17 cellular contexts compared by ENCODE assay signal in the genomic region with DNA sequence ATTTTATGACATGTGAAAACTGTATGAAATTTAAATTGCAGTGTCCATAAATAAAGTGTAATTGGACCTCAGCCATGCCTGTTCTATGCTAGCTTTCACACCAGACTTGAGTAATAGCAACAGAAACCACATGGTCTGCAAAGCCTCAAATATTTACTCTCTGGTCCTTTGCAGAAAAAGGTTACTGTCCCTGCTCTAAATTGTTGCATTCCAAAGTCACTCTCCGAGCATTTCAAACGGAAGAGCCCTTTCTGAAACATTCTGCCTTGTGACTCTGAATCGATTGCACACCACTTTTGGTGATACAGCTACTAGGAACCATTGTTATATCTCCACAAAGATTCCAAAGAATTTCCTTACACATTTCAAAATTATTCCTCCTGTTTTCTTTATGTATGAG.
DNase-seq lines count a peak whose midpoint lies in the region; ATAC-seq, FAIRE-seq and TF ChIP-seq lines count a peak whose summit lies in the region.
"Had no signal": no experiment of that assay in that cellular context is flagged by ENCODE, and none has a peak within 500 bp of the region (broad histone marks: within the 10 kb centered on the region; RNA-seq: fewer than 3 reads in every experiment).

No MANE protein-coding gene starts in this region.

- H3K9me3 Mint-ChIP-seq in naive thymus-derived CD4-positive, alpha-beta T cell = peaks cover 0 to 1% (median 0%) of the 10 kb centered on the region in 11 donors
- H3K9me3 Mint-ChIP-seq: nephron had no signal

- no peak overlapping the region for H3K23ac ChIP-seq in IMR-90 (ENCODE audit: low read depth, low read length)

- H2BK20ac ChIP-seq in IMR-90 (ENCODE audit: low read depth, low read length) = no peak overlapping the region

- no peaks in the 10 kb centered on the region for H3K36me3 ChIP-seq in IMR-90 (ENCODE audit: control insufficient read depth, insufficient read depth, low read length)
- no peaks in the 10 kb centered on the region for H3K36me3 ChIP-seq in HepG2 (replicated peaks in 1 of 2; ENCODE audit: control insufficient read depth in 1 of 2, insufficient read depth in 2 of 2, low read length in 2 of 2)
- no peaks in the 10 kb centered on the region for H3K36me3 ChIP-seq in naive thymus-derived CD4-positive, alpha-beta T cell (ENCODE audit: control insufficient read depth in 2 of 3, insufficient read depth in 3 of 3, low read length in 3 of 3)
- H3K36me3 ChIP-seq: heart right ventricle, right atrium auricular region, uterus had no signal

- H4K20me1 ChIP-seq in IMR-90 (ENCODE audit: insufficient read depth, low read length) (peaks cover 5% of the 10 kb centered on the region; the same call in 1 of the 2 replicates), HepG2 (ENCODE audit: insufficient read depth, low read length) (no peaks in the 10 kb centered on the region)

- H2AK9ac ChIP-seq in IMR-90 (replicated peaks; ENCODE audit: low read depth, low read length, poor library complexity) = no peak overlapping the region

- TF ChIP-seq CTCF in IMR-90 (conservative IDR thresholded peaks at IDR 0.05; ENCODE audit: low read depth, low read length) (no peak), choroid plexus epithelial cell (conservative IDR thresholded peaks at IDR 0.05; ENCODE audit: low read depth, low read length) (no peak), HepG2 (CRISPR knock-in tag; IDR thresholded peaks at IDR 0.05) (no peak)

- peak; percentile 35 for DNase-seq in AG08396 (ENCODE audit: low spot score)
- DNase-seq in IMR-90 = peak; percentile 12
- DNase-seq in choroid plexus epithelial cell (ENCODE audit: low read depth) = peak; percentile 93
- DNase-seq in HepG2 (ENCODE audit: low spot score) = peak; percentile 94
- no peak for DNase-seq in stimulated activated naive CD8-positive, alpha-beta T cell treated with anti-CD3 and anti-CD28 coated beads, Interleukin-15, Interleukin-2, amounts not matched to agents 100 U/mL and 50 U/mL, for 24 hours
- DNase-seq in naive thymus-derived CD4-positive, alpha-beta T cell = no peak
- no peak for DNase-seq in effector CD4-positive, alpha-beta T cell
- no peak for DNase-seq in left colon
- DNase-seq: ACHN; heart right ventricle; NCI-H1436; NCI-H510A; stimulated activated CD4-positive, alpha-beta T cell treated with anti-CD3 and anti-CD28 coated beads, Interleukin-4, amount 100 ng/mL, for 24 hours; uterus had no signal

- no peaks in the 10 kb centered on the region for H3K79me2 ChIP-seq in HepG2 (ENCODE audit: insufficient read depth, low read length)

- no peak overlapping the region for H3K4me3 ChIP-seq in IMR-90 (ENCODE audit: insufficient read depth, low read depth, low read length)
- no peak overlapping the region for H3K4me3 ChIP-seq in choroid plexus epithelial cell (ENCODE audit: low read depth, low read length)
- no peak overlapping the region for H3K4me3 ChIP-seq in HepG2 (replicated peaks in 1 of 3; ENCODE audit: insufficient read depth in 1 of 3, low read depth in 2 of 3, low read length in 3 of 3)
- no peak overlapping the region for H3K4me3 ChIP-seq in naive thymus-derived CD4-positive, alpha-beta T cell (ENCODE audit: low read length)
- H3K4me3 ChIP-seq: heart right ventricle, right atrium auricular region, uterus had no signal

- H2AK5ac ChIP-seq in IMR-90 (ENCODE audit: low read depth, low read length) = no peak overlapping the region

- H3K14ac ChIP-seq in IMR-90 (replicated peaks; ENCODE audit: low read depth, low read length) = no peak overlapping the region

- no peaks in the 10 kb centered on the region for H3K9me1 ChIP-seq in IMR-90 (ENCODE audit: insufficient read depth, low read length)

- H2AFZ ChIP-seq in IMR-90 (replicated peaks; ENCODE audit: low read length, poor library complexity) (no peak overlapping the region), HepG2 (ENCODE audit: low read length) (no peak overlapping the region)

- no peaks in the 10 kb centered on the region for H3K79me1 ChIP-seq in IMR-90 (ENCODE audit: low read depth in 1 of 2, low read length in 2 of 2)

- no peak overlapping the region for H4K5ac ChIP-seq in IMR-90 (ENCODE audit: low read depth, low read length)

- TF ChIP-seq POLR2A in IMR-90 (IDR thresholded peaks at IDR 0.05; ENCODE audit: low read depth, low read length) = no peak
- TF ChIP-seq POLR2A in HepG2 (IDR thresholded peaks at IDR 0.05; ENCODE audit: insufficient read depth in 1 of 2, low read depth in 2 of 2, low read length in 2 of 2) = no peak

- H2BK120ac ChIP-seq in IMR-90 (ENCODE audit: low read depth, low read length) = no peak overlapping the region

- BruUV-seq in IMR-90 (replicated peaks; lab: Mats Ljungman, UMichigan) (no TSS peak), HepG2 (replicated peaks; lab: Mats Ljungman, UMichigan) (no TSS peak)

- peak; percentile 54 for ATAC-seq in IMR-90 (ENCODE audit: low read depth)
- peak; percentile 96 for ATAC-seq in HepG2
- ATAC-seq in stimulated activated naive CD8-positive, alpha-beta T cell treated with anti-CD3 and anti-CD28 coated beads, Interleukin-15, Interleukin-2, amounts not matched to agents 100 U/mL and 50 U/mL, for 24 hours = no peak
- no peak for ATAC-seq in naive thymus-derived CD4-positive, alpha-beta T cell
- ATAC-seq in left colon = no peak
- ATAC-seq: heart right ventricle, Panc1 had no signal

- H3K4me1 ChIP-seq in IMR-90 (ENCODE audit: control insufficient read depth, insufficient read depth, low read length) (no peaks in the 10 kb centered on the region), HepG2 (ENCODE audit: insufficient read depth, low read length) (peaks cover 59% of the 10 kb centered on the region)
- no peaks in the 10 kb centered on the region for H3K4me1 ChIP-seq in naive thymus-derived CD4-positive, alpha-beta T cell (ENCODE audit: control insufficient read depth in 2 of 2, insufficient read depth in 2 of 2, low read length in 2 of 2)
- H3K4me1 ChIP-seq: heart right ventricle, right atrium auricular region, uterus had no signal

- intact Hi-C loops in IMR-90 (cut with micrococcal nuclease) = no loop called here
- intact Hi-C loops in HepG2 (cut with micrococcal nuclease; ENCODE audit: unreplicated experiment) = loop anchor here (1.0 kb wide), 1 partner anchor 15 kb away; no protein-coding TSS in a partner anchor
- intact Hi-C loops in naive thymus-derived CD4-positive, alpha-beta T cell (cut with micrococcal nuclease) = no loop called here
- intact Hi-C loops in left colon (cut with DNase I, micrococcal nuclease) = no loop called here

- H3K9me3 ChIP-seq in IMR-90 (ENCODE audit: control insufficient read depth, insufficient read depth, low read length) = 0 out of 2 replicates have a peak, but pooled peaks cover 1% of the 10 kb centered on the region
- no peaks in the 10 kb centered on the region for H3K9me3 ChIP-seq in HepG2 (ENCODE audit: low read length)
- no peaks in the 10 kb centered on the region for H3K9me3 ChIP-seq in naive thymus-derived CD4-positive, alpha-beta T cell (ENCODE audit: control insufficient read depth in 2 of 3, low read length in 3 of 3)
- H3K9me3 ChIP-seq: heart right ventricle, right atrium auricular region, uterus had no signal

- H3K36me3 Mint-ChIP-seq in naive thymus-derived CD4-positive, alpha-beta T cell = no peaks in the 10 kb centered on the region

- WGBS in IMR-90 (ENCODE audit: extremely low coverage in 2 of 2, insufficient read length in 1 of 2), 2 experiments = 0% methylated on average over 2 of the region's 3 CpGs; no CpG with 5 or more reads in 1 of the 2 experiments
- WGBS in HepG2 (ENCODE audit: low lambda C conversion rate) = 2% methylated on average over 3 of the region's 3 CpGs

- CTCF ChIA-PET in IMR-90 (lab: Yijun Ruan, JAX) (interaction anchor here (0.7 kb wide), 1 partner anchor 393 kb away, joined by 4 read pairs; no protein-coding TSS in a partner anchor), HepG2 (lab: Yijun Ruan, JAX; ENCODE audit: low intra/inter-chr PET ratio, low total read pairs) (no interaction called here)
- CTCF ChIA-PET in naive thymus-derived CD4-positive, alpha-beta T cell (lab: Charles Lee) = no interaction called here

- H3K9ac ChIP-seq in IMR-90 (ENCODE audit: low read depth, low read length) (no peak overlapping the region), HepG2 (ENCODE audit: insufficient read depth, low read depth, low read length) (no peak overlapping the region)

- no peak overlapping the region for H4K91ac ChIP-seq in IMR-90 (ENCODE audit: insufficient read depth, low read depth, low read length)

- no peak overlapping the region for H3K4me3 Mint-ChIP-seq in naive thymus-derived CD4-positive, alpha-beta T cell
- H3K4me3 Mint-ChIP-seq: nephron had no signal

- in situ Hi-C loops in IMR-90 (cut with MboI; ENCODE audit: low sequenced_read_pairs) = no loop called here
- in situ Hi-C loops in HepG2 (cut with HindIII; ENCODE audit: extremely low pct_ligation_motif_present, low pct_unique_long_range_greater_than_20kb) = no loop called here

- H3K27ac ChIP-seq in IMR-90 (ENCODE audit: insufficient read depth, low read length) = no peak overlapping the region
- peak overlapping the region; percentile 38 for H3K27ac ChIP-seq in HepG2 (ENCODE audit: extremely low read length, insufficient read depth, low read length)
- no peak overlapping the region for H3K27ac ChIP-seq in naive thymus-derived CD4-positive, alpha-beta T cell (ENCODE audit: low read depth, low read length)
- H3K27ac ChIP-seq: heart right ventricle, right atrium auricular region, uterus had no signal

- TF ChIP-seq EP300 in HepG2 (IDR thresholded peaks at IDR 0.05; ENCODE audit: low read depth in 2 of 2, low read length in 2 of 2) (peak in 1 of 2 experiments; percentile 87; a peak in 2 of 4 replicates), HepG2 (CRISPR knock-in tag; IDR thresholded peaks at IDR 0.05; ENCODE audit: borderline replicate concordance) (peak; percentile 53; the same call in 1 of the 2 replicates)

- dilution Hi-C loops in IMR-90 (cut with HindIII; ENCODE audit: low sequenced_read_pairs, unreplicated experiment) = no loop called here

- H3K27ac Mint-ChIP-seq in naive thymus-derived CD4-positive, alpha-beta T cell = no peak overlapping the region
- H3K27ac Mint-ChIP-seq: nephron had no signal

- no peak overlapping the region for H4K8ac ChIP-seq in IMR-90 (ENCODE audit: low read depth in 2 of 2, low read length in 2 of 2)

- no peak overlapping the region for H2BK15ac ChIP-seq in IMR-90 (ENCODE audit: low read depth, low read length)

- POLR2A ChIA-PET in IMR-90 (lab: Charles Lee; ENCODE audit: unreplicated experiment) = no interaction called here
- POLR2A ChIA-PET in HepG2 (lab: Yijun Ruan, JAX) = interaction anchor here (0.6 to 2.1 kb wide), 6 partner anchors 9 to 228 kb away, joined by 3 to 8 read pairs (median 4); a partner anchor contains a TSS
- POLR2A ChIA-PET in naive thymus-derived CD4-positive, alpha-beta T cell (lab: Charles Lee) = no interaction called here

- H3K4ac ChIP-seq in IMR-90 (ENCODE audit: low read depth, low read length) = no peak overlapping the region

- peak; percentile 99 for FAIRE-seq in HepG2 (lab: Jason Lieb, UNC)

- peaks cover 6 to 18% (median 9%) of the 10 kb centered on the region in 5 donors for H3K27me3 Mint-ChIP-seq in naive thymus-derived CD4-positive, alpha-beta T cell

- H3K18ac ChIP-seq in IMR-90 (ENCODE audit: low read depth, low read length) = no peak overlapping the region

- no peak for TF ChIP-seq RAD21 in IMR-90 (IDR thresholded peaks at IDR 0.05; ENCODE audit: low read length)
- TF ChIP-seq RAD21 in HepG2 (CRISPR knock-in tag; IDR thresholded peaks at IDR 0.05) = no peak

- no peak overlapping the region for H3K56ac ChIP-seq in IMR-90 (ENCODE audit: extremely low read depth, insufficient read depth, low read length)

- no peaks in the 10 kb centered on the region for H3K4me1 Mint-ChIP-seq in naive thymus-derived CD4-positive, alpha-beta T cell

- H3K4me2 ChIP-seq in IMR-90 (ENCODE audit: low read depth, low read length) = no peak overlapping the region
- peak overlapping the region; percentile 28; the same call in 1 of the 2 replicates for H3K4me2 ChIP-seq in HepG2 (ENCODE audit: low read depth, low read length)

- H3K27me3 ChIP-seq in IMR-90 (ENCODE audit: control insufficient read depth, insufficient read depth, low read length) (peaks cover 45% of the 10 kb centered on the region), HepG2 (ENCODE audit: control insufficient read depth in 1 of 2, insufficient read depth in 2 of 2, low read length in 2 of 2) (no peaks in the 10 kb centered on the region)
- no peaks in the 10 kb centered on the region for H3K27me3 ChIP-seq in naive thymus-derived CD4-positive, alpha-beta T cell (ENCODE audit: control insufficient read depth in 2 of 2, insufficient read depth in 2 of 2, low read length in 2 of 2)
- H3K27me3 ChIP-seq: right atrium auricular region, uterus had no signal

- no peak overlapping the region for H2BK5ac ChIP-seq in IMR-90 (ENCODE audit: low read depth, low read length, poor library complexity, severe bottlenecking)

Comparison
In these comparisons a context has a peak if more than half of its experiments do, and no peak if none do; other contexts are left out.
1. DNase-seq: peak in AG08396 (single experiment), IMR-90 (single experiment), choroid plexus epithelial cell (single experiment) and HepG2 (single experiment); none in stimulated activated naive CD8-positive, alpha-beta T cell treated with anti-CD3 and anti-CD28 coated beads, Interleukin-15, Interleukin-2, amounts not matched to agents 100 U/mL and 50 U/mL, for 24 hours (single experiment), naive thymus-derived CD4-positive, alpha-beta T cell (0 of 9), effector CD4-positive, alpha-beta T cell (single experiment) and left colon (0 of 2).
2. ATAC-seq: peak in IMR-90 (single experiment) and HepG2 (single experiment); none in stimulated activated naive CD8-positive, alpha-beta T cell treated with anti-CD3 and anti-CD28 coated beads, Interleukin-15, Interleukin-2, amounts not matched to agents 100 U/mL and 50 U/mL, for 24 hours (single experiment), naive thymus-derived CD4-positive, alpha-beta T cell (single experiment) and left colon (single experiment).